32 cellular contexts compared by ENCODE assay signal in genomic region chr6:159541296-159541695, GRCh38.
"Had no signal": no experiment of that assay in that cellular context is flagged by ENCODE, and none has a peak within 500 bp of the region (broad histone marks: within the 10 kb centered on the region; RNA-seq: fewer than 3 reads in every experiment).

No MANE protein-coding gene starts in this region.

- H3K4me3 ChIP-seq: coronary artery, dorsolateral prefrontal cortex, esophagus muscularis mucosa, gastrocnemius medialis, heart left ventricle had no signal

- H3K4me3 Mint-ChIP-seq: activated B cell treated with CpG ODN at 0.5 μM for 24 hours; activated CD8-positive, alpha-beta T cell treated with anti-CD3 and anti-CD28 coated beads for 36 hours; activated naive CD8-positive, alpha-beta T cell; activated T-cell treated with anti-CD3 and anti-CD28 coated beads, Interleukin-2, amount 50 U/mL, for 4 hours; activated T-helper 17 cell treated with anti-CD3 and anti-CD28 coated beads, Interleukin-2, amount 50 U/mL, for 72 hours; central memory CD8-positive, alpha-beta T cell; dendritic cell treated with granulocyte-macrophage colony-stimulating factor and Interleukin-4, amounts not matched to agents 40 ng/mL and 50 ng/mL, for 4 days; endodermal cell; T-helper 17 cell; T-helper 2 cell treated with Interferon-gamma antibody and Interleukin-4, amounts not matched to agents 5 μg/mL and 100 μg/mL, for 36 hours had no signal

- H3K36me3 Mint-ChIP-seq: activated naive CD8-positive, alpha-beta T cell had no signal

- H3K4me1 Mint-ChIP-seq: activated B cell treated with CpG ODN at 0.5 μM for 24 hours; activated T-helper 17 cell treated with anti-CD3 and anti-CD28 coated beads, Interleukin-2, amount 50 U/mL, for 72 hours; central memory CD8-positive, alpha-beta T cell; endodermal cell had no signal

- DNase-seq: activated B cell treated with CpG ODN at 0.5 μM for 24 hours; activated CD4-positive, alpha-beta T cell treated with anti-CD3 and anti-CD28 coated beads for 48 hours; activated CD4-positive, alpha-beta T cell treated with anti-CD3 and anti-CD28 coated beads, Interleukin-2, amount 50 U/mL, for 1 hour; activated CD4-positive, alpha-beta T cell treated with anti-CD3 and anti-CD28 coated beads, Interleukin-2, amount 50 U/mL, for 48 hours; activated CD8-positive, alpha-beta memory T cell treated with anti-CD3 and anti-CD28 coated beads for 24 hours; activated CD8-positive, alpha-beta T cell treated with anti-CD3 and anti-CD28 coated beads for 36 hours; activated effector memory CD4-positive, alpha-beta T cell treated with Interleukin-2 at 50 U/mL for 16 hours; activated gamma-delta T cell treated with Interleukin-2 at 50 U/mL for 16 hours; activated naive CD4-positive, alpha-beta T cell treated with anti-CD3 and anti-CD28 coated beads, Interleukin-2, amount 50 U/mL, for 16 hours; activated naive CD4-positive, alpha-beta T cell treated with Interleukin-2 at 50 U/mL for 16 hours; activated T-cell treated with anti-CD3 and anti-CD28 coated beads, Interleukin-2, amount 50 U/mL, for 4 hours; amniotic stem cell; anterior cingulate cortex; brain microvascular endothelial cell; dorsolateral prefrontal cortex; effector memory CD4-positive, alpha-beta T cell; endodermal cell; foreskin keratinocyte; gastrocnemius medialis; glutamatergic neuron; heart left ventricle; T-helper 17 cell; T1000 had no signal

- H3K27ac ChIP-seq: brain microvascular endothelial cell, coronary artery, dorsolateral prefrontal cortex, esophagus muscularis mucosa, foreskin keratinocyte, gastrocnemius medialis, heart left ventricle, WERI-Rb-1 had no signal

- H3K9me3 ChIP-seq: esophagus muscularis mucosa, gastrocnemius medialis, heart left ventricle had no signal

- H3K36me3 ChIP-seq: brain microvascular endothelial cell, esophagus muscularis mucosa, gastrocnemius medialis, heart left ventricle, WERI-Rb-1 had no signal

- H3K27me3 ChIP-seq: brain microvascular endothelial cell, esophagus muscularis mucosa, gastrocnemius medialis had no signal

- ATAC-seq: activated CD4-positive, CD25-positive, alpha-beta regulatory T cell treated with anti-CD3 and anti-CD28 coated beads, Interleukin-2, amount 50 U/mL, for 24 hours; activated CD8-positive, alpha-beta T cell treated with anti-CD3 and anti-CD28 coated beads for 36 hours; activated T-cell treated with anti-CD3 and anti-CD28 coated beads, Interleukin-2, amount 50 U/mL, for 4 hours; activated T-helper 17 cell treated with anti-CD3 and anti-CD28 coated beads, Interleukin-2, amount 50 U/mL, for 72 hours; foreskin keratinocyte; gastrocnemius medialis; heart left ventricle; T-helper 17 cell had no signal

- H3K9me3 Mint-ChIP-seq: activated B cell treated with CpG ODN at 0.5 μM for 24 hours; activated CD8-positive, alpha-beta T cell treated with anti-CD3 and anti-CD28 coated beads for 36 hours; activated T-cell treated with anti-CD3 and anti-CD28 coated beads, Interleukin-2, amount 50 U/mL, for 4 hours; activated T-helper 17 cell treated with anti-CD3 and anti-CD28 coated beads, Interleukin-2, amount 50 U/mL, for 72 hours; dendritic cell treated with granulocyte-macrophage colony-stimulating factor and Interleukin-4, amounts not matched to agents 40 ng/mL and 50 ng/mL, for 4 days; endodermal cell; T-helper 2 cell treated with Interferon-gamma antibody and Interleukin-4, amounts not matched to agents 5 μg/mL and 100 μg/mL, for 36 hours had no signal

- H3K4me1 ChIP-seq: esophagus muscularis mucosa, foreskin keratinocyte, gastrocnemius medialis, heart left ventricle had no signal

- H3K27ac Mint-ChIP-seq: activated B cell treated with CpG ODN at 0.5 μM for 24 hours; activated CD8-positive, alpha-beta T cell treated with anti-CD3 and anti-CD28 coated beads for 36 hours; activated naive CD8-positive, alpha-beta T cell; activated T-helper 17 cell treated with anti-CD3 and anti-CD28 coated beads, Interleukin-2, amount 50 U/mL, for 72 hours; dendritic cell treated with granulocyte-macrophage colony-stimulating factor and Interleukin-4, amounts not matched to agents 40 ng/mL and 50 ng/mL, for 4 days; endodermal cell; T-helper 17 cell; T-helper 2 cell treated with Interferon-gamma antibody and Interleukin-4, amounts not matched to agents 5 μg/mL and 100 μg/mL, for 36 hours had no signal
